In genomic region chr6:31697555-31697954, GRCh38 we compare ENCODE assay signal across 15 cellular contexts. TPM values are rescaled to one million over a fixed set of nuclear protein-coding genes. Genes with fewer than 3 reads are reported as not detected.
DNase-seq lines count a peak whose midpoint lies in the region; ATAC-seq and TF ChIP-seq lines count a peak whose summit lies in the region.
"Had no signal": no experiment of that assay in that cellular context is flagged by ENCODE, and none has a peak within 500 bp of the region (broad histone marks: within the 10 kb centered on the region; RNA-seq: fewer than 3 reads in every experiment).

No MANE protein-coding gene starts in this region.

- H3K27ac ChIP-seq in mammary epithelial cell (ENCODE audit: insufficient read depth, low read depth, low read length), result no peak overlapping the region
- peak overlapping the region in 1 of 2 donors; percentile 1 for H3K27ac ChIP-seq in breast epithelium
- no peak overlapping the region for H3K27ac ChIP-seq in testis
- no peak overlapping the region for H3K27ac ChIP-seq in neural progenitor cell

- no peak overlapping the region for H3K4me2 ChIP-seq in mammary epithelial cell (ENCODE audit: insufficient read depth, low read depth, low read length)
- H3K4me2 ChIP-seq in neural progenitor cell, result no peak overlapping the region

- dilution Hi-C loops in mammary epithelial cell (cut with HindIII; ENCODE audit: low sequenced_read_pairs), result no loop called here

- H3K36me3 Mint-ChIP-seq in T-helper 2 cell treated with Interferon-gamma antibody and Interleukin-4, amounts not matched to agents 5 μg/mL and 100 μg/mL, for 36 hours (ENCODE audit: low read depth), result peaks cover 54% of the 10 kb centered on the region
- H3K36me3 Mint-ChIP-seq in type B pancreatic cell, result peaks cover 18% of the 10 kb centered on the region
- peaks cover 18% of the 10 kb centered on the region for H3K36me3 Mint-ChIP-seq in neural progenitor cell

- DNase-seq in mammary epithelial cell, result peak; percentile 42
- no peak for DNase-seq in breast epithelium (ENCODE audit: low spot score in 2 of 2)
- no peak for DNase-seq in T-helper 2 cell treated with Interferon-gamma antibody and Interleukin-4, amounts not matched to agents 5 μg/mL and 100 μg/mL, for 36 hours (ENCODE audit: low spot score)
- no peak for DNase-seq in type B pancreatic cell (ENCODE audit: extremely low spot score, unreplicated experiment)
- no peak for DNase-seq in testis
- DNase-seq in neural progenitor cell (ENCODE audit: low spot score), result no peak
- DNase-seq in SIG-M5 (lab: John Stamatoyannopoulos, UW), result no peak
- DNase-seq: activated CD4-positive, alpha-beta T cell treated with anti-CD3 and anti-CD28 coated beads, Interleukin-2, amount 50 U/mL, for 4 hours; amniotic stem cell had no signal

- no peak overlapping the region for H3K4me3 ChIP-seq in mammary epithelial cell (replicated peaks in 1 of 3; ENCODE audit: insufficient read depth in 1 of 3, low read depth in 2 of 3, low read length in 3 of 3)
- H3K4me3 ChIP-seq in breast epithelium, result no peak overlapping the region
- no peak overlapping the region for H3K4me3 ChIP-seq in testis
- H3K4me3 ChIP-seq in neural progenitor cell, result no peak overlapping the region
- H3K4me3 ChIP-seq: BLaER1 treated with 17β-estradiol and CSF1 and Interleukin-3, amounts not matched to agents 10 nM and 100 nM had no signal

- H3K9ac ChIP-seq in mammary epithelial cell (ENCODE audit: insufficient read depth, low read length) (no peak overlapping the region), neural progenitor cell (no peak overlapping the region)

- in situ Hi-C loops in mammary epithelial cell (cut with MboI; ENCODE audit: low sequenced_read_pairs in 2 of 2), result no loop called here

- peak; percentile 22 for ATAC-seq in esophagus mucosa
- ATAC-seq: Panc1 had no signal

- WGBS in mammary epithelial cell (ENCODE audit: low coverage, missing lambda C conversion rate), result 50% methylated on average over 3 of the region's 3 CpGs
- 57 to 65% methylated on average over 3 of the region's 3 CpGs for WGBS in testis, 2 donors

- H3K27me3 Mint-ChIP-seq in T-helper 2 cell treated with Interferon-gamma antibody and Interleukin-4, amounts not matched to agents 5 μg/mL and 100 μg/mL, for 36 hours (ENCODE audit: low read depth), result no peaks in the 10 kb centered on the region
- H3K27me3 Mint-ChIP-seq in type B pancreatic cell (no peaks in the 10 kb centered on the region), neural progenitor cell (ENCODE audit: insufficient read depth, low read depth) (no peaks in the 10 kb centered on the region)

- intact Hi-C loops in mammary epithelial cell (cut with micrococcal nuclease) (no loop called here), breast epithelium (cut with DNase I; ENCODE audit: low total_unique reads) (loop anchor here (10.0 kb wide), 1 partner anchor 257 kb away; the partner anchor contains the start of genes NELFE and SKIC2), testis (cut with DNase I; ENCODE audit: low total_unique reads) (no loop called here)

- no peaks in the 10 kb centered on the region for H3K9me3 Mint-ChIP-seq in T-helper 2 cell treated with Interferon-gamma antibody and Interleukin-4, amounts not matched to agents 5 μg/mL and 100 μg/mL, for 36 hours
- H3K9me3 Mint-ChIP-seq in type B pancreatic cell, result no peaks in the 10 kb centered on the region
- H3K9me3 Mint-ChIP-seq in neural progenitor cell, result no peaks in the 10 kb centered on the region

- H3K27me3 ChIP-seq in mammary epithelial cell (ENCODE audit: insufficient read depth, low read length) (no peaks in the 10 kb centered on the region), breast epithelium (no peaks in the 10 kb centered on the region), testis (no peaks in the 10 kb centered on the region), neural progenitor cell (no peaks in the 10 kb centered on the region)
- H3K27me3 ChIP-seq: BLaER1 treated with 17β-estradiol and CSF1 and Interleukin-3, amounts not matched to agents 10 nM and 100 nM had no signal

- H3K36me3 ChIP-seq in mammary epithelial cell (ENCODE audit: insufficient read depth, low read length) (peaks cover 5% of the 10 kb centered on the region), breast epithelium (no peaks in the 10 kb centered on the region), testis (ENCODE audit: low read depth, missing control alignments) (no peaks in the 10 kb centered on the region), neural progenitor cell (no peaks in the 10 kb centered on the region)

- H4K20me1 ChIP-seq in mammary epithelial cell (ENCODE audit: insufficient read depth, low read length) (no peaks in the 10 kb centered on the region), neural progenitor cell (ENCODE audit: low read depth) (no peaks in the 10 kb centered on the region)

- H3K79me2 ChIP-seq in mammary epithelial cell (ENCODE audit: insufficient read depth, low read length) (peaks cover 29% of the 10 kb centered on the region), neural progenitor cell (ENCODE audit: low read depth) (peaks cover 31% of the 10 kb centered on the region)

- peak overlapping the region; percentile 67 for H3K27ac Mint-ChIP-seq in T-helper 2 cell treated with Interferon-gamma antibody and Interleukin-4, amounts not matched to agents 5 μg/mL and 100 μg/mL, for 36 hours
- H3K27ac Mint-ChIP-seq in type B pancreatic cell (peak overlapping the region; percentile 49), neural progenitor cell (no peak overlapping the region)

- H2AFZ ChIP-seq in mammary epithelial cell (ENCODE audit: low read depth, low read length) (no peak overlapping the region), neural progenitor cell (replicated peaks) (no peak overlapping the region)

- peaks cover 24% of the 10 kb centered on the region for H3K4me1 Mint-ChIP-seq in T-helper 2 cell treated with Interferon-gamma antibody and Interleukin-4, amounts not matched to agents 5 μg/mL and 100 μg/mL, for 36 hours (ENCODE audit: low read depth)
- H3K4me1 Mint-ChIP-seq in type B pancreatic cell (ENCODE audit: unreplicated experiment), result peaks cover 9% of the 10 kb centered on the region
- peaks cover 16% of the 10 kb centered on the region for H3K4me1 Mint-ChIP-seq in neural progenitor cell

- TF ChIP-seq CTCF in mammary epithelial cell (conservative IDR thresholded peaks at IDR 0.05 in 1 of 2, IDR thresholded peaks at IDR 0.05 in 1 of 2; ENCODE audit: extremely low read depth in 1 of 2, insufficient read depth in 1 of 2, low read depth in 1 of 2, low read length in 2 of 2) (no peak), breast epithelium (IDR thresholded peaks at IDR 0.05) (no peak), type B pancreatic cell (conservative IDR thresholded peaks at IDR 0.05) (no peak), testis (IDR thresholded peaks at IDR 0.05) (no peak), neural progenitor cell (IDR thresholded peaks at IDR 0.05) (no peak)

- H3F3A ChIP-seq in neural progenitor cell (ENCODE audit: low read depth), result no peaks in the 10 kb centered on the region

- TF ChIP-seq POLR2A in breast epithelium (IDR thresholded peaks at IDR 0.05) (no peak), testis (IDR thresholded peaks at IDR 0.05) (no peak)

- H3K9me3 ChIP-seq in mammary epithelial cell (replicated peaks; ENCODE audit: insufficient read depth, low read length) (no peaks in the 10 kb centered on the region), breast epithelium (no peaks in the 10 kb centered on the region), testis (no peaks in the 10 kb centered on the region), neural progenitor cell (ENCODE audit: low read depth) (no peaks in the 10 kb centered on the region)
- H3K9me3 ChIP-seq: BLaER1 treated with 17β-estradiol and CSF1 and Interleukin-3, amounts not matched to agents 10 nM and 100 nM had no signal

- CTCF ChIA-PET in mammary epithelial cell (lab: Charles Lee; ENCODE audit: low non-redundant PET), result no interaction called here

- BruUV-seq in mammary epithelial cell (replicated peaks; lab: Mats Ljungman, UMichigan), result no TSS peak

- H3K4me3 Mint-ChIP-seq in T-helper 2 cell treated with Interferon-gamma antibody and Interleukin-4, amounts not matched to agents 5 μg/mL and 100 μg/mL, for 36 hours, result no peak overlapping the region
- H3K4me3 Mint-ChIP-seq in type B pancreatic cell (peak overlapping the region; percentile 14), neural progenitor cell (no peak overlapping the region)

- peaks cover 7% of the 10 kb centered on the region for H3K4me1 ChIP-seq in mammary epithelial cell (ENCODE audit: insufficient read depth, low read length)
- H3K4me1 ChIP-seq in breast epithelium, result peaks cover 4 to 11% of the 10 kb centered on the region in 2 donors
- peaks cover 10% of the 10 kb centered on the region for H3K4me1 ChIP-seq in testis
- H3K4me1 ChIP-seq in neural progenitor cell, result no peaks in the 10 kb centered on the region

RNA-seq across cellular contexts. Expression of gene ABHD16A, which starts 5.6 kb away (rescaled TPM):
- total RNA-seq in mammary epithelial cell, result 10 to 100 TPM; 24.2 to 24.8 TPM
- 21.1 TPM for polyA plus RNA-seq in mammary epithelial cell
- 8.5 TPM for polyA minus RNA-seq in mammary epithelial cell
- 10 to 100 TPM; 42.6 to 62.6 (median 50.5) TPM for total RNA-seq in breast epithelium
- 28.3 TPM for total RNA-seq in esophagus mucosa
- 80.9 and 91.3 TPM in 2 replicates for total RNA-seq in type B pancreatic cell (ENCODE audit: low replicate concordance)
- 10 to 100 TPM; 77.0 to 85.9 TPM for total RNA-seq in testis
- 108 TPM for polyA plus RNA-seq in testis (ENCODE audit: insufficient read depth, low read depth, low replicate concordance)
- total RNA-seq in neural progenitor cell (ENCODE audit: low replicate concordance), result 21.3 and 45.0 TPM in 2 replicates

RNA-seq across cellular contexts. Expression of gene LY6G6F, which starts 9.1 kb away (rescaled TPM):
- total RNA-seq in mammary epithelial cell (not detected), breast epithelium (not detected), esophagus mucosa (not detected), type B pancreatic cell (ENCODE audit: low replicate concordance) (not detected in 2 replicates), testis (not detected), neural progenitor cell (ENCODE audit: low replicate concordance) (not detected in 2 replicates)
- polyA plus RNA-seq in mammary epithelial cell (not detected), testis (ENCODE audit: insufficient read depth, low read depth, low replicate concordance) (0.41 TPM)
- polyA minus RNA-seq in mammary epithelial cell, result not detected
- total RNA-seq: dermis microvascular lymphatic vessel endothelial cell, fibroblast of villous mesenchyme, NCI-H460 had no signal

RNA-seq across cellular contexts. Expression of gene LY6G5C, which starts 16.7 kb away (rescaled TPM):
- total RNA-seq in mammary epithelial cell (1 to 10 TPM in 1 of 2 donors, not detected in 1; 1.4 TPM), breast epithelium (1 to 10 TPM in 1 of 3 donors, under 1 TPM in 2; 0.33 to 1.9 (median 0.64) TPM), esophagus mucosa (0.72 TPM), type B pancreatic cell (ENCODE audit: low replicate concordance) (2.0 and 2.3 TPM in 2 replicates), testis (10 to 100 TPM in 1 of 2 donors, 1 to 10 TPM in 1; 8.7 to 18.3 TPM), neural progenitor cell (ENCODE audit: low replicate concordance) (0.09 TPM in 1 of 2 replicates, not detected in the other)
- polyA plus RNA-seq in mammary epithelial cell (1.00 TPM), testis (ENCODE audit: insufficient read depth, low read depth, low replicate concordance) (14.0 TPM)
- not detected for polyA minus RNA-seq in mammary epithelial cell

RNA-seq across cellular contexts. Expression of gene LY6G6D, which starts 17.6 kb away (rescaled TPM):
- not detected for total RNA-seq in mammary epithelial cell
- polyA plus RNA-seq in mammary epithelial cell, result not detected
- not detected for polyA minus RNA-seq in mammary epithelial cell
- not detected for total RNA-seq in breast epithelium
- not detected for total RNA-seq in esophagus mucosa
- 1.5 TPM in 1 of 2 replicates, not detected in the other for total RNA-seq in type B pancreatic cell (ENCODE audit: low replicate concordance)
- total RNA-seq in testis, result not detected
- not detected for polyA plus RNA-seq in testis (ENCODE audit: insufficient read depth, low read depth, low replicate concordance)
- total RNA-seq in neural progenitor cell (ENCODE audit: low replicate concordance), result 0.90 TPM in 1 of 2 replicates, not detected in the other
- total RNA-seq: dermis microvascular lymphatic vessel endothelial cell, fibroblast of villous mesenchyme, NCI-H460 had no signal

RNA-seq across cellular contexts. Expression of gene LY6G6C, which starts 24.0 kb away (rescaled TPM):
- total RNA-seq in mammary epithelial cell, result under 1 TPM in 1 of 2 donors, not detected in 1; 0.45 TPM
- 0.56 TPM for polyA plus RNA-seq in mammary epithelial cell
- polyA minus RNA-seq in mammary epithelial cell, result not detected
- total RNA-seq in breast epithelium, result not detected
- total RNA-seq in esophagus mucosa, result 10.8 TPM
- 2.5 and 16.2 TPM in 2 replicates for total RNA-seq in type B pancreatic cell (ENCODE audit: low replicate concordance)
- total RNA-seq in testis, result under 1 TPM in 1 of 2 donors, not detected in 1; 0.39 TPM
- 1.4 TPM for polyA plus RNA-seq in testis (ENCODE audit: insufficient read depth, low read depth, low replicate concordance)
- not detected in 2 replicates for total RNA-seq in neural progenitor cell (ENCODE audit: low replicate concordance)
- total RNA-seq: dermis microvascular lymphatic vessel endothelial cell, fibroblast of villous mesenchyme, NCI-H460 had no signal
